Comparison of ENCODE assay signal across 17 cellular contexts in the genomic region with DNA sequence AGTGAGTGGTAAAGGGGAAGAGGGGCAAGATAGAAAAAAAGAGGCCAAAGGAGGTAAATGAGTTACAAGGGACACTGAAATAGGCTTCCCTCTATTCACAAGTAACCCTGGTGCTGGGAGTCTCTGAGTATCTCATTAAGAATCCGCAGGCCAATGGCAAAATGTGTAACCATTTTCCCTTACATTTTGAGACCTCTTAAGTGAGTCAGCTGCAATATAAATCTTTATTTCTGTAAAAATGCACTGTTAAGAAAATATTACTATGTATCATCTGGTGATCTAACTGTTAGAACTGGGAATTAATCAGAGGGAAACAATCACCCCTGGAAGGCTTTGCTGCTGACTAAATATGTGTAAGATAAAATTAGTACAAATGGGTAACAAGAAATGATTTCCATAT.
"Had no signal": no experiment of that assay in that cellular context is flagged by ENCODE, and none has a peak within 500 bp of the region (broad histone marks: within the 10 kb centered on the region; RNA-seq: fewer than 3 reads in every experiment).

No MANE protein-coding gene starts in this region.

- H3K79me2 ChIP-seq: parathyroid adenoma had no signal

- H3K36me3 ChIP-seq: ascending aorta, esophagus muscularis mucosa, heart right ventricle had no signal

- H3K4me1 ChIP-seq: ascending aorta, esophagus muscularis mucosa, parathyroid adenoma had no signal

- H3K27me3 ChIP-seq: ascending aorta, esophagus muscularis mucosa, heart right ventricle had no signal

- H3K27ac ChIP-seq: ascending aorta, esophagus muscularis mucosa, heart right ventricle, parathyroid adenoma had no signal

- H3K9ac ChIP-seq: parathyroid adenoma had no signal

- H3K4me3 ChIP-seq: ascending aorta, esophagus muscularis mucosa, heart right ventricle, mucosa of descending colon had no signal

- H2AFZ ChIP-seq: parathyroid adenoma had no signal

- ATAC-seq: activated CD4-positive, CD25-positive, alpha-beta regulatory T cell treated with anti-CD3 and anti-CD28 coated beads, Interleukin-2, amount 50 U/mL, for 24 hours; activated CD8-positive, alpha-beta T cell treated with anti-CD3 and anti-CD28 coated beads, Interleukin-2, amount 10 ng/mL, durations not matched to agents 7 days and 5 days; activated T-cell treated with anti-CD3 and anti-CD28 coated beads, Interleukin-2, amount 50 U/mL, for 4 hours; heart right ventricle; left ventricle myocardium superior; mucosa of descending colon; sciatic nerve; stimulated activated memory B cell treated with anti-CD40 and anti-IgM and Interleukin-4, amounts not matched to agents 10 μg/mL and 1 μg/mL and 100 μg/mL, for 72 hours had no signal

- DNase-seq: activated CD4-positive, alpha-beta T cell treated with anti-CD3 and anti-CD28 coated beads, Interleukin-2, amount 10 ng/mL, durations not matched to agents 7 days and 5 days; activated CD8-positive, alpha-beta T cell treated with anti-CD3 and anti-CD28 coated beads, Interleukin-2, amount 10 ng/mL, durations not matched to agents 7 days and 5 days; activated naive CD4-positive, alpha-beta T cell treated with anti-CD3 and anti-CD28 coated beads for 36 hours; activated T-cell treated with anti-CD3 and anti-CD28 coated beads, Interleukin-2, amount 50 U/mL, for 4 hours; effector CD8-positive, alpha-beta T cell; heart right ventricle; immature natural killer cell; left ventricle myocardium superior; mucosa of descending colon; naive B cell; stimulated activated CD4-positive, alpha-beta T cell treated with anti-CD3 and anti-CD28 coated beads, Interleukin-4, amount 100 ng/mL, for 4 hours had no signal

- H3K9me3 ChIP-seq: ascending aorta, esophagus muscularis mucosa, heart right ventricle, mucosa of descending colon had no signal
